ENCODE assay signal across 17 cellular contexts in the genomic region with DNA sequence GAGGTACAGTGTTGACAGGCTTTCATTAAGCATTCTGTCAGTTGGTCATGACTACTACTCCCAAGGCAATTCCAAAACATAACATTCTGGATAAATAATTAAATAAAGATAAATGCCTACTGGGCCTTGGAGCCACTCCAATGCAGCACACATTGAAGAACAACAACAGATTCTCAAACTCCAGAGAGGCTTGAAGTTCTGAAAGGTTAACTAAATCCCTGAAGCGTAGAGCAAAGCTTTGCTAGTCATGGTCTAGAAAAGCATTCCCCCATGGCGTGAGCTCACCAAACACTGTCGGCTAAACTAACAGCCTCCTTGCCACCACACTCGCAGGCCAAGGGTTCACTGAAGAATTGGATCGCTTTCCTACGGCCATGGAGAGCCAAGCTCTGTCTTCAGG.
A peak's percentile ranks its signal among the peaks of the same experiment; 100 is the strongest.
DNase-seq lines count a peak whose midpoint lies in the region; ATAC-seq, FAIRE-seq and TF ChIP-seq lines count a peak whose summit lies in the region.
"Had no signal": no experiment of that assay in that cellular context is flagged by ENCODE, and none has a peak within 500 bp of the region (broad histone marks: within the 10 kb centered on the region; RNA-seq: fewer than 3 reads in every experiment).

No MANE protein-coding gene starts in this region.

- no peak overlapping the region for H2BK5ac ChIP-seq in H1 (ENCODE audit: low read depth, low read length)

- no peak overlapping the region for H2BK20ac ChIP-seq in H1 (ENCODE audit: low read length)

- H3K79me1 ChIP-seq in H1 (ENCODE audit: low read depth, low read length) = no peaks in the 10 kb centered on the region

- H3K4me1 ChIP-seq in H1 (replicated peaks in 1 of 4; ENCODE audit: control insufficient read depth in 3 of 4, insufficient read depth in 4 of 4, low read length in 3 of 4) = peaks cover 0 to 3% (median under 1%) of the 10 kb centered on the region in 4 experiments; a peak in 2 of 7 replicates
- H3K4me1 ChIP-seq: A549 had no signal

- no peak overlapping the region for H3K4ac ChIP-seq in H1 (replicated peaks; ENCODE audit: insufficient read length, low read depth, low read length)

- H3K56ac ChIP-seq in H1 (replicated peaks; ENCODE audit: insufficient read length, low read depth, low read length) = no peak overlapping the region

- no peaks in the 10 kb centered on the region for H3K36me3 Mint-ChIP-seq in MCF 10A (ENCODE audit: insufficient read depth, unreplicated experiment)
- H3K36me3 Mint-ChIP-seq: CD14-positive monocyte; CD8-positive, alpha-beta T cell had no signal

- no peaks in the 10 kb centered on the region for H3K27me3 Mint-ChIP-seq in MCF 10A (ENCODE audit: insufficient read depth, unreplicated experiment)

- no peak overlapping the region for H3K23ac ChIP-seq in H1 (ENCODE audit: insufficient read length)

- TF ChIP-seq RAD21 in H1 (IDR thresholded peaks at IDR 0.05 in 1 of 2, conservative IDR thresholded peaks at IDR 0.05 in 1 of 2; ENCODE audit: low read depth in 2 of 2, low read length in 2 of 2) = no peak

- no peak overlapping the region for H2BK120ac ChIP-seq in H1 (replicated peaks; ENCODE audit: low read depth, low read length)

- no peak overlapping the region for H4K5ac ChIP-seq in H1 (ENCODE audit: insufficient read length, low read depth, low read length)

- H3K4me3 Mint-ChIP-seq in MCF 10A (ENCODE audit: unreplicated experiment) = no peak overlapping the region
- H3K4me3 Mint-ChIP-seq: CD14-positive monocyte; CD8-positive, alpha-beta T cell; HFFc6 had no signal

- ATAC-seq in activated CD4-positive, CD25-positive, alpha-beta regulatory T cell treated with anti-CD3 and anti-CD28 coated beads, Interleukin-2, amount 50 U/mL, for 24 hours = no peak
- ATAC-seq: A549; CD8-positive, alpha-beta T cell had no signal

- H3K18ac ChIP-seq in H1 (ENCODE audit: extremely low read depth, low read length) = no peak overlapping the region

- H2AFZ ChIP-seq in H1 (ENCODE audit: low read length) = peak overlapping the region; percentile 11; the same call in 1 of the 2 replicates

- H3K27ac ChIP-seq in H1 (ENCODE audit: low read depth, low read length) = no peak overlapping the region
- H3K27ac ChIP-seq: A549 had no signal

- FAIRE-seq in H1 (lab: Jason Lieb, UNC) = no peak
- FAIRE-seq: A549, GM12892, GM19239 had no signal

- no peak overlapping the region for H4K8ac ChIP-seq in H1 (ENCODE audit: extremely low read depth, insufficient read depth, low read length)

- H3K9me3 Mint-ChIP-seq in MCF 10A (ENCODE audit: unreplicated experiment) = no peaks in the 10 kb centered on the region
- H3K9me3 Mint-ChIP-seq: CD8-positive, alpha-beta T cell had no signal

- H2BK15ac ChIP-seq in H1 (ENCODE audit: low read length) = no peak overlapping the region

- H3K9me3 ChIP-seq in H1 (ENCODE audit: insufficient read depth in 2 of 2, low read depth in 1 of 2, low read length in 1 of 2) = no peaks in the 10 kb centered on the region
- H3K9me3 ChIP-seq: A549 had no signal

- H3K14ac ChIP-seq in H1 (ENCODE audit: insufficient read length) = no peak overlapping the region

- WGBS in H1 (ENCODE audit: extremely low coverage in 1 of 2, insufficient coverage in 1 of 2, insufficient read length in 1 of 2, insufficient replicate concordance in 2 of 2, low coverage in 1 of 2, low lambda C conversion rate in 2 of 2, missing lambda C conversion rate in 1 of 2), 2 experiments = 88% methylated on average over 6 of the region's 6 CpGs; no CpG with 5 or more reads in 1 of the 2 experiments

- H3K79me2 ChIP-seq in H1 (ENCODE audit: control insufficient read depth in 1 of 2, insufficient read depth in 2 of 2, low read length in 2 of 2) = no peaks in the 10 kb centered on the region

- CTCF ChIA-PET in H1 (lab: Charles Lee; ENCODE audit: partially characterized antibody) = interaction anchor here (1.0 kb wide), 1 partner anchor 13 kb away, joined by 4 read pairs; no protein-coding TSS in a partner anchor
- CTCF ChIA-PET in MCF 10A (lab: Yijun Ruan, JAX) = no interaction called here

- POLR2A ChIA-PET in H1 (lab: Charles Lee; ENCODE audit: partially characterized antibody) = no interaction called here
- POLR2A ChIA-PET in MCF 10A (lab: Yijun Ruan, JAX) = no interaction called here

- TF ChIP-seq CTCF in H1 (IDR thresholded peaks at IDR 0.05; ENCODE audit: control extremely low read depth in 1 of 3, insufficient read depth in 1 of 3, low read depth in 1 of 3, low read length in 3 of 3) (no peak), MCF 10A (IDR thresholded peaks at IDR 0.05; ENCODE audit: unreplicated experiment) (no peak)

- TF ChIP-seq POLR2A in H1 (IDR thresholded peaks at IDR 0.05; ENCODE audit: control extremely low read depth in 1 of 2, low read depth in 2 of 2, low read length in 2 of 2) = no peak

- no peaks in the 10 kb centered on the region for H3K23me2 ChIP-seq in H1 (ENCODE audit: low read depth, low read length)

- no peak overlapping the region for H3K4me3 ChIP-seq in H1 (ENCODE audit: extremely low read depth in 1 of 4, insufficient read depth in 2 of 4, low read depth in 3 of 4, low read length in 4 of 4)
- H3K4me3 ChIP-seq: A549 had no signal

- no peaks in the 10 kb centered on the region for H3K27me3 ChIP-seq in H1 (replicated peaks in 1 of 4; ENCODE audit: control insufficient read depth in 3 of 4, extremely low read depth in 1 of 4, insufficient read depth in 3 of 4, low read length in 3 of 4)

- DNase-seq in H1 (ENCODE audit: low read depth in 1 of 2, low spot score in 2 of 2) (no peak), kidney glomerular epithelial cell (lab: John Stamatoyannopoulos, UW) (peak; percentile 94), renal cortical epithelial cell (ENCODE audit: low read depth) (peak; percentile 99), MCF 10A (ENCODE audit: unreplicated experiment) (no peak), ureter (ENCODE audit: low spot score) (no peak), NCI-H526 (lab: John Stamatoyannopoulos, UW) (no peak)
- DNase-seq: CD8-positive, alpha-beta T cell; COR-L47; DND-41; GDM1; HCEC 1CT; HFFc6 had no signal

- no peaks in the 10 kb centered on the region for H4K20me1 ChIP-seq in H1 (replicated peaks in 1 of 2; ENCODE audit: control insufficient read depth in 1 of 2, insufficient read depth in 2 of 2, low read length in 2 of 2)

- no TSS peak for BruUV-seq in MCF 10A (replicated peaks; lab: Mats Ljungman, UMichigan)

- H3K36me3 ChIP-seq in H1 (ENCODE audit: control insufficient read depth in 2 of 4, insufficient read depth in 4 of 4, low read length in 3 of 4) = no peaks in the 10 kb centered on the region

- H3K4me1 Mint-ChIP-seq in MCF 10A (ENCODE audit: insufficient read depth, unreplicated experiment) = no peaks in the 10 kb centered on the region
- H3K4me1 Mint-ChIP-seq: CD14-positive monocyte had no signal

- H3K9ac ChIP-seq in H1 (replicated peaks in 1 of 4; ENCODE audit: extremely low read depth in 1 of 4, low read depth in 3 of 4, low read length in 3 of 4) = no peak overlapping the region

- no peak for TF ChIP-seq EP300 in H1 (IDR thresholded peaks at IDR 0.05; ENCODE audit: borderline replicate concordance in 1 of 2, low read depth in 2 of 2, low read length in 2 of 2)

- no peak overlapping the region for H3K27ac Mint-ChIP-seq in MCF 10A (ENCODE audit: low read depth, unreplicated experiment)
- H3K27ac Mint-ChIP-seq: CD14-positive monocyte; CD8-positive, alpha-beta T cell; HFFc6 had no signal

- intact Hi-C loops in MCF 10A (cut with micrococcal nuclease) = no loop called here

- H4K91ac ChIP-seq in H1 (replicated peaks; ENCODE audit: insufficient read length, low read length) = no peak overlapping the region

- no peak overlapping the region for H2BK12ac ChIP-seq in H1 (ENCODE audit: low read depth, low read length)

- no peak overlapping the region for H2AK5ac ChIP-seq in H1 (ENCODE audit: low read depth, low read length)

- H3K4me2 ChIP-seq in H1 (ENCODE audit: insufficient read depth in 1 of 2, low read depth in 2 of 2, low read length in 2 of 2) = no peak overlapping the region
- H3K4me2 ChIP-seq: A549 had no signal

TF ChIP-seq in H1, 55 proteins besides CTCF, POLR2A, EP300 and RAD21:
- TF ChIP-seq YY1 (IDR thresholded peaks at IDR 0.05; ENCODE audit: low read depth, low read length) = no peak
- TF ChIP-seq GABPA (IDR thresholded peaks at IDR 0.05; ENCODE audit: borderline replicate concordance, insufficient read depth, low read length) = no peak
- TF ChIP-seq RNF2 (IDR thresholded peaks at IDR 0.05; ENCODE audit: borderline replicate concordance, low read depth, low read length, missing control alignments, poor library complexity, severe bottlenecking) = no peak
- no peak for TF ChIP-seq GTF2F1 (IDR thresholded peaks at IDR 0.05; ENCODE audit: borderline replicate concordance, low read depth, low read length)
- no peak for TF ChIP-seq JUND (IDR thresholded peaks at IDR 0.05; ENCODE audit: low read length)
- no peak for TF ChIP-seq KDM4A (IDR thresholded peaks at IDR 0.05; ENCODE audit: low read depth, low read length, severe bottlenecking)
- TF ChIP-seq, protein P1, sequence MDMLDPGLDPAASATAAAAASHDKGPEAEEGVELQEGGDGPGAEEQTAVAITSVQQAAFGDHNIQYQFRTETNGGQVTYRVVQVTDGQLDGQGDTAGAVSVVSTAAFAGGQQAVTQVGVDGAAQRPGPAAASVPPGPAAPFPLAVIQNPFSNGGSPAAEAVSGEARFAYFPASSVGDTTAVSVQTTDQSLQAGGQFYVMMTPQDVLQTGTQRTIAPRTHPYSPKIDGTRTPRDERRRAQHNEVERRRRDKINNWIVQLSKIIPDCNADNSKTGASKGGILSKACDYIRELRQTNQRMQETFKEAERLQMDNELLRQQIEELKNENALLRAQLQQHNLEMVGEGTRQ (IDR thresholded peaks at IDR 0.05; ENCODE audit: low read length) = no peak
- TF ChIP-seq, protein P2, sequence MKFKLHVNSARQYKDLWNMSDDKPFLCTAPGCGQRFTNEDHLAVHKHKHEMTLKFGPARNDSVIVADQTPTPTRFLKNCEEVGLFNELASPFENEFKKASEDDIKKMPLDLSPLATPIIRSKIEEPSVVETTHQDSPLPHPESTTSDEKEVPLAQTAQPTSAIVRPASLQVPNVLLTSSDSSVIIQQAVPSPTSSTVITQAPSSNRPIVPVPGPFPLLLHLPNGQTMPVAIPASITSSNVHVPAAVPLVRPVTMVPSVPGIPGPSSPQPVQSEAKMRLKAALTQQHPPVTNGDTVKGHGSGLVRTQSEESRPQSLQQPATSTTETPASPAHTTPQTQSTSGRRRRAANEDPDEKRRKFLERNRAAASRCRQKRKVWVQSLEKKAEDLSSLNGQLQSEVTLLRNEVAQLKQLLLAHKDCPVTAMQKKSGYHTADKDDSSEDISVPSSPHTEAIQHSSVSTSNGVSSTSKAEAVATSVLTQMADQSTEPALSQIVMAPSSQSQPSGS (IDR thresholded peaks at IDR 0.05; ENCODE audit: low read length) = no peak
- TF ChIP-seq TBP (IDR thresholded peaks at IDR 0.05; ENCODE audit: low read depth, low read length) = no peak
- no peak for TF ChIP-seq CBX8 (IDR thresholded peaks at IDR 0.05; ENCODE audit: borderline replicate concordance, low read depth, low read length)
- TF ChIP-seq SP1 (IDR thresholded peaks at IDR 0.05; ENCODE audit: low read depth, low read length) = no peak
- no peak for TF ChIP-seq HDAC6 (IDR thresholded peaks at IDR 0.05; ENCODE audit: low read depth, low read length)

Comparison
In these comparisons a context has a peak if more than half of its experiments do, and no peak if none do; other contexts are left out.
1. DNase-seq: peak in kidney glomerular epithelial cell (single experiment) and renal cortical epithelial cell (single experiment); none in H1 (0 of 2), MCF 10A (single experiment), ureter (single experiment) and NCI-H526 (0 of 2).